ENCODE assay signal across 8 cellular contexts in genomic region chr16:3857189-3858013, GRCh38. TPM values are rescaled to one million over a fixed set of nuclear protein-coding genes. Genes with fewer than 3 reads are reported as not detected.
DNase-seq lines count a peak whose midpoint lies in the region; ATAC-seq and TF ChIP-seq lines count a peak whose summit lies in the region.

No MANE protein-coding gene starts in this region.

- intact Hi-C loops in activated CD8-positive, alpha-beta T cell treated with anti-CD3 and anti-CD28 coated beads for 36 hours (cut with micrococcal nuclease), result no loop called here
- intact Hi-C loops in left ventricle myocardium superior (cut with micrococcal nuclease), result no loop called here
- intact Hi-C loops in tibial artery (cut with DNase I; ENCODE audit: low total_unique reads), result no loop called here

- no peaks in the 10 kb centered on the region for H3K36me3 ChIP-seq in tibial artery

- H3K9me3 Mint-ChIP-seq in activated CD8-positive, alpha-beta T cell treated with anti-CD3 and anti-CD28 coated beads for 36 hours, result no peaks in the 10 kb centered on the region
- H3K9me3 Mint-ChIP-seq in activated CD8-positive, alpha-beta T cell treated with anti-CD3 and anti-CD28 coated beads, Interleukin-2, amount 10 ng/mL, durations not matched to agents 7 days and 5 days (ENCODE audit: insufficient read depth), result no peaks in the 10 kb centered on the region

- H3K27ac ChIP-seq in tibial artery, result peak overlapping the region; percentile 32 to 43

- peaks cover 3% of the 10 kb centered on the region for H3K36me3 Mint-ChIP-seq in activated CD8-positive, alpha-beta T cell treated with anti-CD3 and anti-CD28 coated beads for 36 hours (ENCODE audit: low read depth)
- H3K36me3 Mint-ChIP-seq in activated CD8-positive, alpha-beta T cell treated with anti-CD3 and anti-CD28 coated beads, Interleukin-2, amount 10 ng/mL, durations not matched to agents 7 days and 5 days (ENCODE audit: low read depth), result no peaks in the 10 kb centered on the region

- H3K27me3 Mint-ChIP-seq in activated CD8-positive, alpha-beta T cell treated with anti-CD3 and anti-CD28 coated beads for 36 hours, result no peaks in the 10 kb centered on the region
- H3K27me3 Mint-ChIP-seq in activated CD8-positive, alpha-beta T cell treated with anti-CD3 and anti-CD28 coated beads, Interleukin-2, amount 10 ng/mL, durations not matched to agents 7 days and 5 days (ENCODE audit: low read depth), result no peaks in the 10 kb centered on the region

- no peak overlapping the region for H3K27ac Mint-ChIP-seq in activated CD8-positive, alpha-beta T cell treated with anti-CD3 and anti-CD28 coated beads for 36 hours
- H3K27ac Mint-ChIP-seq in activated CD8-positive, alpha-beta T cell treated with anti-CD3 and anti-CD28 coated beads, Interleukin-2, amount 10 ng/mL, durations not matched to agents 7 days and 5 days, result no peak overlapping the region

- DNase-seq in activated CD8-positive, alpha-beta T cell treated with anti-CD3 and anti-CD28 coated beads for 36 hours, result no peak
- DNase-seq in activated CD8-positive, alpha-beta T cell treated with anti-CD3 and anti-CD28 coated beads, Interleukin-2, amount 10 ng/mL, durations not matched to agents 7 days and 5 days, result no peak
- DNase-seq in SIG-M5 (lab: John Stamatoyannopoulos, UW) (peak; percentile 69), left ventricle myocardium superior (no peak), tibial artery (peak; percentile 65 to 70), SHP77 treated with DMSO at 0.1 percent for 48 hours (lab: John Stamatoyannopoulos, UW) (no peak), activated gamma-delta T cell treated with Interleukin-2 at 50 U/mL for 16 hours (no peak)
- DNase-seq in activated CD4-positive, CD25-positive, alpha-beta regulatory T cell (lab: John Stamatoyannopoulos, UW), result no peak

- TF ChIP-seq CTCF in activated CD8-positive, alpha-beta T cell treated with anti-CD3 and anti-CD28 coated beads for 36 hours (IDR thresholded peaks at IDR 0.05), result no peak
- TF ChIP-seq CTCF in tibial artery (IDR thresholded peaks at IDR 0.05), result no peak

- no peaks in the 10 kb centered on the region for H3K9me3 ChIP-seq in tibial artery

- POLR2A ChIA-PET in activated CD8-positive, alpha-beta T cell treated with anti-CD3 and anti-CD28 coated beads for 36 hours (lab: Charles Lee), result interaction anchor here (0.6 to 1.5 kb wide), 6 partner anchors 12 to 61 kb away, joined by 3 to 4 read pairs (median 4); no protein-coding TSS in a partner anchor
- POLR2A ChIA-PET in activated CD8-positive, alpha-beta T cell treated with anti-CD3 and anti-CD28 coated beads, Interleukin-2, amount 10 ng/mL, durations not matched to agents 7 days and 5 days (lab: Charles Lee), result interaction anchor here (0.7 kb wide), 1 partner anchor 169 kb away, joined by 3 read pairs; no protein-coding TSS in a partner anchor

- peaks cover 84% of the 10 kb centered on the region for H3K4me1 Mint-ChIP-seq in activated CD8-positive, alpha-beta T cell treated with anti-CD3 and anti-CD28 coated beads for 36 hours (ENCODE audit: low read depth)
- H3K4me1 Mint-ChIP-seq in activated CD8-positive, alpha-beta T cell treated with anti-CD3 and anti-CD28 coated beads, Interleukin-2, amount 10 ng/mL, durations not matched to agents 7 days and 5 days (ENCODE audit: low read depth), result peaks cover 33% of the 10 kb centered on the region

- CTCF ChIA-PET in activated CD8-positive, alpha-beta T cell treated with anti-CD3 and anti-CD28 coated beads for 36 hours (lab: Charles Lee), result interaction anchor here (1.7 kb wide), 1 partner anchor 9 kb away, joined by 5 read pairs; no protein-coding TSS in a partner anchor
- CTCF ChIA-PET in activated CD8-positive, alpha-beta T cell treated with anti-CD3 and anti-CD28 coated beads, Interleukin-2, amount 10 ng/mL, durations not matched to agents 7 days and 5 days (lab: Charles Lee), result interaction anchor here (0.8 to 1.0 kb wide), 2 partner anchors 50 to 77 kb away, joined by 3 read pairs; no protein-coding TSS in a partner anchor

- peak; percentile 41 for ATAC-seq in activated CD8-positive, alpha-beta T cell treated with anti-CD3 and anti-CD28 coated beads for 36 hours
- no peak for ATAC-seq in activated CD8-positive, alpha-beta T cell treated with anti-CD3 and anti-CD28 coated beads, Interleukin-2, amount 10 ng/mL, durations not matched to agents 7 days and 5 days
- ATAC-seq in left ventricle myocardium superior, result peak; percentile 78

- H3K4me3 ChIP-seq in tibial artery, result no peak overlapping the region

- no peak overlapping the region for H3K4me3 Mint-ChIP-seq in activated CD8-positive, alpha-beta T cell treated with anti-CD3 and anti-CD28 coated beads for 36 hours
- no peak overlapping the region for H3K4me3 Mint-ChIP-seq in activated CD8-positive, alpha-beta T cell treated with anti-CD3 and anti-CD28 coated beads, Interleukin-2, amount 10 ng/mL, durations not matched to agents 7 days and 5 days

- H3K27me3 ChIP-seq in tibial artery, result no peaks in the 10 kb centered on the region

- H3K4me1 ChIP-seq in tibial artery, result peaks cover 0 to 96% (median 54%) of the 10 kb centered on the region in 4 donors

RNA-seq across cellular contexts. Expression of gene CREBBP, which starts 23.1 kb away (rescaled TPM):
- total RNA-seq in activated CD8-positive, alpha-beta T cell treated with anti-CD3 and anti-CD28 coated beads for 36 hours, result 10 to 100 TPM; 27.9 to 33.5 TPM
- 10 to 100 TPM; 51.8 to 55.8 TPM for total RNA-seq in activated CD8-positive, alpha-beta T cell treated with anti-CD3 and anti-CD28 coated beads, Interleukin-2, amount 10 ng/mL, durations not matched to agents 7 days and 5 days
- 40.6 TPM for total RNA-seq in left ventricle myocardium superior

Comparison
In these comparisons a context has a peak if more than half of its experiments do, and no peak if none do; other contexts are left out.
1. DNase-seq: peak in SIG-M5 (single experiment) and tibial artery (2 of 2); none in activated CD8-positive, alpha-beta T cell treated with anti-CD3 and anti-CD28 coated beads for 36 hours (single experiment), activated CD8-positive, alpha-beta T cell treated with anti-CD3 and anti-CD28 coated beads, Interleukin-2, amount 10 ng/mL, durations not matched to agents 7 days and 5 days (single experiment), left ventricle myocardium superior (single experiment), SHP77 treated with DMSO at 0.1 percent for 48 hours (single experiment), activated gamma-delta T cell treated with Interleukin-2 at 50 U/mL for 16 hours (single experiment) and activated CD4-positive, CD25-positive, alpha-beta regulatory T cell (0 of 4).